ENCODE assay signal across 32 cellular contexts in genomic region chr16:30931068-30931655, GRCh38. TPM values are rescaled to one million over a fixed set of nuclear protein-coding genes. Genes with fewer than 3 reads are reported as not detected.
"Had no signal": no experiment of that assay in that cellular context is flagged by ENCODE, and none has a peak within 500 bp of the region (broad histone marks: within the 10 kb centered on the region; RNA-seq: fewer than 3 reads in every experiment).

No MANE protein-coding gene starts in this region.

- H3K36me3 ChIP-seq: breast epithelium, neural progenitor cell had no signal

- H3K9me3 Mint-ChIP-seq: activated naive CD4-positive, alpha-beta T cell treated with anti-CD3 and anti-CD28 coated beads, Interleukin-2, amount 50 U/mL, for 72 hours; activated T-cell treated with anti-CD3 and anti-CD28 coated beads, Interleukin-2, amount 50 U/mL, for 72 hours; effector memory CD8-positive, alpha-beta T cell; immature natural killer cell; natural killer cell; neural progenitor cell; stimulated activated naive B cell treated with anti-CD40 and anti-IgM and Interleukin-4, amounts not matched to agents 10 μg/mL and 1 μg/mL and 100 μg/mL, for 72 hours; WTC11 had no signal

- H3K9me3 ChIP-seq: breast epithelium, gastroesophageal sphincter, lower lobe of right lung, sigmoid colon, stomach, tibial artery, upper lobe of right lung had no signal

- DNase-seq: activated CD4-positive, alpha-beta T cell treated with anti-CD3 and anti-CD28 coated beads, Interleukin-2, amount 50 U/mL, for 4 hours; activated naive CD4-positive, alpha-beta T cell; activated T-cell treated with anti-CD3 and anti-CD28 coated beads for 4 hours; activated T-cell treated with anti-CD3 and anti-CD28 coated beads, Interleukin-2, amount 50 U/mL, for 72 hours; cerebellar nuclear complex; dorsolateral prefrontal cortex; effector memory CD8-positive, alpha-beta T cell; erythroblast; hypothalamus; immature natural killer cell; kidney; lower lobe of right lung; mesendoderm; natural killer cell; occipital lobe; posterior cingulate gyrus; sigmoid colon; stimulated activated CD4-positive, alpha-beta T cell treated with anti-CD3 and anti-CD28 coated beads, Interleukin-1b, Interleukin-23, amount 100 ng/mL, for 48 hours; stimulated activated CD4-positive, alpha-beta T cell treated with anti-CD3 and anti-CD28 coated beads, Interleukin-4, amount 100 ng/mL, for 4 hours; stimulated activated CD8-positive, alpha-beta memory T cell treated with anti-CD3 and anti-CD28 coated beads, Interleukin-4, amount 100 ng/mL, for 48 hours; stimulated activated naive B cell treated with anti-CD40 and anti-IgM and Interleukin-4, amounts not matched to agents 10 μg/mL and 1 μg/mL and 100 μg/mL, for 72 hours; stomach; T-helper 17 cell; tibial artery; upper lobe of right lung had no signal

- H3K27me3 ChIP-seq: breast epithelium, dorsolateral prefrontal cortex, gastroesophageal sphincter, neural progenitor cell, sigmoid colon, stomach, tibial artery, upper lobe of right lung had no signal

- H3K4me1 ChIP-seq: breast epithelium, lower lobe of right lung, neural progenitor cell, upper lobe of right lung had no signal

- H3K4me3 ChIP-seq: breast epithelium, coronary artery, dorsolateral prefrontal cortex, gastroesophageal sphincter, lower lobe of right lung, neural progenitor cell, sigmoid colon, smooth muscle cell, stomach, tibial artery, upper lobe of right lung had no signal

- H3K36me3 Mint-ChIP-seq: natural killer cell had no signal

- H3K27ac ChIP-seq: breast epithelium, coronary artery, gastroesophageal sphincter, lower lobe of right lung, neural progenitor cell, sigmoid colon, stomach, tibial artery, upper lobe of right lung had no signal

- H3K4me3 Mint-ChIP-seq: activated T-cell treated with anti-CD3 and anti-CD28 coated beads, Interleukin-2, amount 50 U/mL, for 72 hours; effector memory CD8-positive, alpha-beta T cell; immature natural killer cell; natural killer cell; neural progenitor cell; stimulated activated naive B cell treated with anti-CD40 and anti-IgM and Interleukin-4, amounts not matched to agents 10 μg/mL and 1 μg/mL and 100 μg/mL, for 72 hours; T-helper 17 cell; WTC11 had no signal

- H3K27ac Mint-ChIP-seq: activated naive CD4-positive, alpha-beta T cell treated with anti-CD3 and anti-CD28 coated beads, Interleukin-2, amount 50 U/mL, for 72 hours; activated T-cell treated with anti-CD3 and anti-CD28 coated beads, Interleukin-2, amount 50 U/mL, for 72 hours; immature natural killer cell; natural killer cell; neural progenitor cell; stimulated activated naive B cell treated with anti-CD40 and anti-IgM and Interleukin-4, amounts not matched to agents 10 μg/mL and 1 μg/mL and 100 μg/mL, for 72 hours; T-helper 17 cell; WTC11 had no signal

- H3K27me3 Mint-ChIP-seq: effector memory CD8-positive, alpha-beta T cell; stimulated activated naive B cell treated with anti-CD40 and anti-IgM and Interleukin-4, amounts not matched to agents 10 μg/mL and 1 μg/mL and 100 μg/mL, for 72 hours; T-helper 17 cell had no signal

- ATAC-seq: activated naive CD4-positive, alpha-beta T cell treated with anti-CD3 and anti-CD28 coated beads, Interleukin-2, amount 50 U/mL, for 72 hours; activated T-cell treated with anti-CD3 and anti-CD28 coated beads, Interleukin-2, amount 50 U/mL, for 72 hours; effector memory CD8-positive, alpha-beta T cell; gastroesophageal sphincter; lower lobe of right lung; natural killer cell; stimulated activated naive B cell treated with anti-CD40 and anti-IgM and Interleukin-4, amounts not matched to agents 10 μg/mL and 1 μg/mL and 100 μg/mL, for 72 hours; T-helper 17 cell; upper lobe of right lung; WTC11 had no signal

RNA-seq across cellular contexts. Expression of gene CTF1, which starts 34.7 kb away (rescaled TPM):
- total RNA-seq: occipital lobe had no signal
- polyA plus RNA-seq: immature natural killer cell had no signal
